Comparison of ENCODE assay signal across 10 cellular contexts in genomic region chr16:57775661-57776469, GRCh38. TPM values are rescaled to one million over a fixed set of nuclear protein-coding genes. Genes with fewer than 3 reads are reported as not detected.
DNase-seq lines count a peak whose midpoint lies in the region; ATAC-seq and TF ChIP-seq lines count a peak whose summit lies in the region.
"Had no signal": no experiment of that assay in that cellular context is flagged by ENCODE, and none has a peak within 500 bp of the region (broad histone marks: within the 10 kb centered on the region; RNA-seq: fewer than 3 reads in every experiment).

No MANE protein-coding gene starts in this region.

- in situ Hi-C loops in transverse colon (cut with MboI; ENCODE audit: low pct_ligation_motif_present in 1 of 4, low pct_unique_long_range_greater_than_20kb in 1 of 4, low sequenced_read_pairs in 3 of 4) = no loop called here

- no peak for TF ChIP-seq EP300 in transverse colon (IDR thresholded peaks at IDR 0.05; ENCODE audit: low read depth)

- H3K36me3 ChIP-seq in iPS DF 6.9 (ENCODE audit: control insufficient read depth, insufficient read depth, low read length) (no peaks in the 10 kb centered on the region), transverse colon (no peaks in the 10 kb centered on the region)
- H3K36me3 ChIP-seq: ovary had no signal

- no peak overlapping the region for H3K4me3 Mint-ChIP-seq in stimulated activated naive B cell treated with anti-CD40 and anti-IgM and Interleukin-4, amounts not matched to agents 10 μg/mL and 1 μg/mL and 100 μg/mL, for 72 hours

- H3K4me3 ChIP-seq in iPS DF 6.9 (ENCODE audit: low read length) (no peak overlapping the region), transverse colon (no peak overlapping the region)
- H3K4me3 ChIP-seq: ovary had no signal

- H3K4me1 Mint-ChIP-seq in stimulated activated naive B cell treated with anti-CD40 and anti-IgM and Interleukin-4, amounts not matched to agents 10 μg/mL and 1 μg/mL and 100 μg/mL, for 72 hours = no peaks in the 10 kb centered on the region

- ATAC-seq in HG03521 (IDR thresholded peaks at IDR 0.05; ENCODE audit: unreplicated experiment) = no peak
- ATAC-seq in stimulated activated naive B cell treated with anti-CD40 and anti-IgM and Interleukin-4, amounts not matched to agents 10 μg/mL and 1 μg/mL and 100 μg/mL, for 72 hours (replicated peaks) = no peak

- intact Hi-C loops in transverse colon (cut with DNase I; ENCODE audit: low total_unique reads) = no loop called here

- H3K9me3 Mint-ChIP-seq in stimulated activated naive B cell treated with anti-CD40 and anti-IgM and Interleukin-4, amounts not matched to agents 10 μg/mL and 1 μg/mL and 100 μg/mL, for 72 hours = no peaks in the 10 kb centered on the region

- H3K9me3 ChIP-seq in iPS DF 6.9 (ENCODE audit: control insufficient read depth, insufficient read depth, low read length) (no peaks in the 10 kb centered on the region), transverse colon (no peaks in the 10 kb centered on the region)
- H3K9me3 ChIP-seq: ovary had no signal

- CTCF ChIA-PET in RWPE1 (lab: Yijun Ruan, JAX) = interaction anchor here (0.6 kb wide), 1 partner anchor 645 kb away, joined by 3 read pairs; no protein-coding TSS in a partner anchor

- H3K27me3 ChIP-seq in iPS DF 6.9 (ENCODE audit: control insufficient read depth, insufficient read depth, low read length) (no peaks in the 10 kb centered on the region), transverse colon (no peaks in the 10 kb centered on the region)
- H3K27me3 ChIP-seq: ovary had no signal

- H3K27me3 Mint-ChIP-seq in stimulated activated naive B cell treated with anti-CD40 and anti-IgM and Interleukin-4, amounts not matched to agents 10 μg/mL and 1 μg/mL and 100 μg/mL, for 72 hours = no peaks in the 10 kb centered on the region

- no CpG with 5 or more reads among the region's 23 CpGs for WGBS in iPS DF 6.9 (ENCODE audit: insufficient coverage, insufficient read length)
- WGBS in transverse colon (ENCODE audit: low coverage in 1 of 2), 2 donors = 61 to 100% methylated on average over 1 to 18 of the region's 23 CpGs

- POLR2A ChIA-PET in RWPE1 (lab: Yijun Ruan, JAX; ENCODE audit: low non-redundant PET) = no interaction called here

- TF ChIP-seq POLR2A in transverse colon (IDR thresholded peaks at IDR 0.05) = no peak

- no peaks in the 10 kb centered on the region for H3K36me3 Mint-ChIP-seq in stimulated activated naive B cell treated with anti-CD40 and anti-IgM and Interleukin-4, amounts not matched to agents 10 μg/mL and 1 μg/mL and 100 μg/mL, for 72 hours

- peak overlapping the region; percentile 18 for H3K27ac ChIP-seq in RWPE1
- no peak overlapping the region for H3K27ac ChIP-seq in iPS DF 6.9 (ENCODE audit: low read length)
- no peak overlapping the region for H3K27ac ChIP-seq in transverse colon
- H3K27ac ChIP-seq: ovary had no signal

- no peak for TF ChIP-seq CTCF in RWPE1 (conservative IDR thresholded peaks at IDR 0.05; ENCODE audit: low read depth)
- TF ChIP-seq CTCF in transverse colon (IDR thresholded peaks at IDR 0.05) = peak in 4 of 5 experiments; percentile 40 to 72 (median 44)

- no peak overlapping the region for H3K27ac Mint-ChIP-seq in stimulated activated naive B cell treated with anti-CD40 and anti-IgM and Interleukin-4, amounts not matched to agents 10 μg/mL and 1 μg/mL and 100 μg/mL, for 72 hours

- DNase-seq in NCI-H82 (lab: John Stamatoyannopoulos, UW) (peak; percentile 44), NCI-H82 treated with DMSO at 0.1 percent for 48 hours (lab: John Stamatoyannopoulos, UW; ENCODE audit: unreplicated experiment) (no peak), RWPE1 (ENCODE audit: low spot score) (no peak), iPS DF 6.9 (ENCODE audit: low read depth, low spot score) (peak; percentile 90), transverse colon (peak; percentile 50), H4 (ENCODE audit: low spot score) (no peak)
- no peak for DNase-seq in stimulated activated naive B cell treated with anti-CD40 and anti-IgM and Interleukin-4, amounts not matched to agents 10 μg/mL and 1 μg/mL and 100 μg/mL, for 72 hours
- DNase-seq: NCI-H1694, ovary had no signal

- H3K4me1 ChIP-seq in iPS DF 6.9 (ENCODE audit: control insufficient read depth, insufficient read depth, low read length) (peaks cover 13% of the 10 kb centered on the region), transverse colon (no peaks in the 10 kb centered on the region)

RNA-seq across cellular contexts. Expression of gene KIFC3, which starts 26.4 kb away (rescaled TPM):
- total RNA-seq in transverse colon = 10 to 100 TPM in 2 of 4 donors, 1 to 10 TPM in 2; 5.2 to 46.8 (median 13.5) TPM
- total RNA-seq in H4 (2014; rRNA removed; shearing (Covaris generic)) = 12.2 and 27.4 TPM in 2 replicates

RNA-seq across cellular contexts. Expression of gene KATNB1, which starts 40.3 kb away (rescaled TPM):
- 10 to 100 TPM; 11.3 to 28.4 (median 22.3) TPM for total RNA-seq in transverse colon
- total RNA-seq in H4 (2014; rRNA removed; shearing (Covaris generic)) = 22.1 and 24.9 TPM in 2 replicates

Comparison
In these comparisons a context has a peak if more than half of its experiments do, and no peak if none do; other contexts are left out.
1. DNase-seq: peak in NCI-H82 (single experiment), iPS DF 6.9 (single experiment) and transverse colon (single experiment); none in NCI-H82 treated with DMSO at 0.1 percent for 48 hours (single experiment), RWPE1 (single experiment), H4 (single experiment) and stimulated activated naive B cell treated with anti-CD40 and anti-IgM and Interleukin-4, amounts not matched to agents 10 μg/mL and 1 μg/mL and 100 μg/mL, for 72 hours (single experiment).